8 cellular contexts compared by ENCODE assay signal in the genomic region with DNA sequence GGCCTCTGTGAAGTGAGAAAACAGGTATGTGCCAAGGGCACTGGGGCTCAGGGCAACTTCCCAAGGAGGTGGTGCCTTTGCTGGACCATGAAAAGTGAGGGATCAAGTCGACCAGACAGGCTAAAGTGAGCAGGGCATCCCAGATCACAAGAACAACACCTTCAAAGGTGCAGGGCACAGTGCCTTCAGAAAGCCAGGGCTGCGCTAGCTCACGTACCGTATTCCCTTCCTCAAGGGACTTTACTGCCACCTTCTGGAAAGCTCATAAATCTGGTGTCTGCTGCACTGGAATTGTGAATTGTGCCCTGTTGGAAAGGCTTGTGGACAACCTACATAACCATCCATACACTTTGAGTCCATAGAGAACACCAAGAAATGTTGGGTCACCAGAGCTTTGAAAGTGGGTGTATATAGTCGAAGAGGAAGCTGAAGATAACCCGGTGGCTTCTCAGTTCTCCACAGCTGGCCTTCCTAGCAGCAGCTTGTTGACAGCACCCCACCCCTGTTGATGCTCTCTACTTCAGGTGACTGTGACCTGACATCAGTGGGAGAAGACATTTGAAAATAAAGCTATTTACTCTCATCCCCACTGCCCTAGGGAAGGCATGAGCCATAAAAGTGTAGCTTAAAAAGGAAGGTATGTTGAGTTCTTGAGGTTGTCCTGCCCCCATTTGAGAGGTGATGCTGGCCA. TPM values are rescaled to one million over a fixed set of nuclear protein-coding genes. Genes with fewer than 3 reads are reported as not detected.
DNase-seq lines count a peak whose midpoint lies in the region; ATAC-seq and TF ChIP-seq lines count a peak whose summit lies in the region.

No MANE protein-coding gene starts in this region.

- DNase-seq in COR-L47 (lab: John Stamatoyannopoulos, UW) (peak; percentile 60), HFFc6 (peak; percentile 64), NCI-H748 (lab: John Stamatoyannopoulos, UW; ENCODE audit: unreplicated experiment) (peak; percentile 80), MCF 10A (ENCODE audit: unreplicated experiment) (peak; percentile 81), kidney tubule cell (ENCODE audit: low spot score) (peak; percentile 74), KG1 (lab: John Stamatoyannopoulos, UW) (no peak)

- TF ChIP-seq CTCF in HFFc6 (IDR thresholded peaks at IDR 0.05) (peak; percentile 77), MCF 10A (IDR thresholded peaks at IDR 0.05; ENCODE audit: unreplicated experiment) (peak; percentile 72)

- peaks cover 19% of the 10 kb centered on the region for H3K4me1 Mint-ChIP-seq in HFFc6 (ENCODE audit: low read depth)
- peaks cover 12% of the 10 kb centered on the region for H3K4me1 Mint-ChIP-seq in MCF 10A (ENCODE audit: insufficient read depth, unreplicated experiment)

- CTCF ChIA-PET in MCF 10A (lab: Yijun Ruan, JAX), result interaction anchor here (0.5 to 4.6 kb wide), 61 partner anchors 9 to 587 kb away, joined by 3 to 77 read pairs (median 5); a partner anchor contains a TSS

- ATAC-seq in GM18520 (IDR thresholded peaks at IDR 0.05; ENCODE audit: unreplicated experiment) (no peak), HG02642 (IDR thresholded peaks at IDR 0.05; ENCODE audit: poor library complexity, unreplicated experiment) (no peak)

- no peaks in the 10 kb centered on the region for H3K36me3 Mint-ChIP-seq in HFFc6 (ENCODE audit: low read depth)
- H3K36me3 Mint-ChIP-seq in MCF 10A (ENCODE audit: insufficient read depth, unreplicated experiment), result no peaks in the 10 kb centered on the region

- no TSS peak for BruUV-seq in MCF 10A (replicated peaks; lab: Mats Ljungman, UMichigan)

- H3K4me3 Mint-ChIP-seq in HFFc6 (no peak overlapping the region), MCF 10A (ENCODE audit: unreplicated experiment) (no peak overlapping the region)

- H3K9me3 Mint-ChIP-seq in HFFc6 (no peaks in the 10 kb centered on the region), MCF 10A (ENCODE audit: unreplicated experiment) (no peaks in the 10 kb centered on the region)

- no peaks in the 10 kb centered on the region for H3K27me3 Mint-ChIP-seq in HFFc6 (ENCODE audit: insufficient read depth)
- H3K27me3 Mint-ChIP-seq in MCF 10A (ENCODE audit: insufficient read depth, unreplicated experiment), result peaks cover 12% of the 10 kb centered on the region

- intact Hi-C loops in MCF 10A (cut with micrococcal nuclease), result loop anchor here (1.0 to 5.0 kb wide), 6 partner anchors 53 to 403 kb away; a partner anchor contains a TSS

- POLR2A ChIA-PET in MCF 10A (lab: Yijun Ruan, JAX), result interaction anchor here (0.6 to 1.7 kb wide), 4 partner anchors 140 to 515 kb away, joined by 3 to 12 read pairs (median 4); no protein-coding TSS in a partner anchor

- H3K27ac Mint-ChIP-seq in HFFc6, result no peak overlapping the region
- no peak overlapping the region for H3K27ac Mint-ChIP-seq in MCF 10A (ENCODE audit: low read depth, unreplicated experiment)

RNA-seq across cellular contexts. Expression of a gene that starts 24.5 kb away (rescaled TPM):
- not detected for total RNA-seq in HFFc6 (2021; fragmentation: NEBNext Ultra II Directional; extraction: Animal tissue kit (Norgen Biotek cat#: 25700))
- not detected in 2 replicates for total RNA-seq in MCF 10A (2022)
